Comparison of ENCODE assay signal across 29 cellular contexts in the genomic region with DNA sequence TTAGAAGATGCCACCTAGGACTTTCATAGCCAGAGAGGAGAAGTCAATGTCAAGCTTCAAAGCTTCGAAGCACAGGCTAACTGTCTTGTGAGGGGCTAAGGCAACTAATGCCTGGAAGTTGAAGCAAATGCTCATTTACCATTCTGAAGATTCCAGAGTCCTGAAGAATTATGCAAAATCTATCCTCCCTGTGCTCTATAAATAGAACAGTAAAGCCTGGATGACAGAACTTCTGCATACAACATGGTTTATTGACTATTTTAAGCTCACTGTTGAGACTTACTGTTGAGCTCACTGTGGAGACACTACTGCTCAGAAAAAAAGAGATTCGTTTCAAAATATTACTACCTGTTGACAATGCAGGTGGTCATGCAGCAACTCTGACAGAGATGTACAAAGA. TPM values are rescaled to one million over a fixed set of nuclear protein-coding genes. Genes with fewer than 3 reads are reported as not detected.
A peak's percentile ranks its signal among the peaks of the same experiment; 100 is the strongest.
DNase-seq lines count a peak whose midpoint lies in the region; ATAC-seq and TF ChIP-seq lines count a peak whose summit lies in the region.
"Had no signal": no experiment of that assay in that cellular context is flagged by ENCODE, and none has a peak within 500 bp of the region (broad histone marks: within the 10 kb centered on the region; RNA-seq: fewer than 3 reads in every experiment).

No MANE protein-coding gene starts in this region.

- H3F3A ChIP-seq in PC-9 (ENCODE audit: insufficient read depth, low read depth) (peaks cover 28% of the 10 kb centered on the region), smooth muscle cell (ENCODE audit: low read depth) (peaks cover 19% of the 10 kb centered on the region)

- peaks cover 66% of the 10 kb centered on the region for H3K4me1 ChIP-seq in Caco-2
- peaks cover 22% of the 10 kb centered on the region for H3K4me1 ChIP-seq in PC-9 (replicated peaks; ENCODE audit: insufficient read depth)
- peaks cover 27% of the 10 kb centered on the region for H3K4me1 ChIP-seq in smooth muscle cell (ENCODE audit: low read depth)

- POLR2A ChIA-PET in Caco-2 (lab: Charles Lee) (no interaction called here), PC-9 (lab: Charles Lee; ENCODE audit: unreplicated experiment) (no interaction called here)

- BruUV-seq in Caco-2 (replicated peaks; lab: Mats Ljungman, UMichigan) (no TSS peak), PC-9 (replicated peaks; lab: Mats Ljungman, UMichigan) (no TSS peak)

- H3K36me3 ChIP-seq in Caco-2 (ENCODE audit: control insufficient read depth, insufficient read depth, low read length) (peaks cover 10% of the 10 kb centered on the region), PC-9 (ENCODE audit: low read depth) (peaks cover 49% of the 10 kb centered on the region), smooth muscle cell (ENCODE audit: low read depth) (no peaks in the 10 kb centered on the region)

- H4K20me1 ChIP-seq in PC-9 (ENCODE audit: insufficient read depth) (peaks cover 74% of the 10 kb centered on the region), smooth muscle cell (ENCODE audit: low read depth) (peaks cover 23% of the 10 kb centered on the region)

- peaks cover 50% of the 10 kb centered on the region for H3K4me1 Mint-ChIP-seq in Caco-2 (ENCODE audit: low read depth, unreplicated experiment)
- H3K4me1 Mint-ChIP-seq in stimulated activated naive CD8-positive, alpha-beta T cell treated with anti-CD3 and anti-CD28 coated beads, Interleukin-15, amount 100 ng/mL, for 72 hours = no peaks in the 10 kb centered on the region
- H3K4me1 Mint-ChIP-seq: activated CD8-positive, alpha-beta memory T cell treated with anti-CD3 and anti-CD28 coated beads, Interleukin-2, amount 10 ng/mL, durations not matched to agents 7 days and 5 days; activated naive CD8-positive, alpha-beta T cell treated with anti-CD3 and anti-CD28 coated beads, Interleukin-2, amount 10 ng/mL, durations not matched to agents 7 days and 5 days had no signal

- no peak overlapping the region for H3K4me3 ChIP-seq in Caco-2 (ENCODE audit: low read depth, low read length)
- no peak overlapping the region for H3K4me3 ChIP-seq in PC-9
- H3K4me3 ChIP-seq in smooth muscle cell = no peak overlapping the region
- no peak overlapping the region for H3K4me3 ChIP-seq in coronary artery
- H3K4me3 ChIP-seq: K562 had no signal

- peak overlapping the region; percentile 53 for H3K27ac Mint-ChIP-seq in Caco-2 (ENCODE audit: unreplicated experiment)
- no peak overlapping the region for H3K27ac Mint-ChIP-seq in stimulated activated naive CD8-positive, alpha-beta T cell treated with anti-CD3 and anti-CD28 coated beads, Interleukin-15, amount 100 ng/mL, for 72 hours
- H3K27ac Mint-ChIP-seq: activated CD8-positive, alpha-beta memory T cell treated with anti-CD3 and anti-CD28 coated beads, Interleukin-2, amount 10 ng/mL, durations not matched to agents 7 days and 5 days; activated naive CD8-positive, alpha-beta T cell treated with anti-CD3 and anti-CD28 coated beads, Interleukin-2, amount 10 ng/mL, durations not matched to agents 7 days and 5 days; natural killer cell treated with Interleukin-12 subunit alpha and Interleukin-12 subunit beta and Interleukin-15 and Interleukin-18, amount 100 ng/mL, for 72 hours; stimulated activated naive B cell treated with anti-CD40 and anti-IgM and Interleukin-4, amounts not matched to agents 10 μg/mL and 1 μg/mL and 100 μg/mL, for 72 hours; T-helper 1 cell treated with Interleukin-12 subunit alpha and Interleukin-12 subunit beta and Interleukin-4 antibody, amounts not matched to agents 30 μg/mL and 1 μg/mL, for 36 hours had no signal

- no peaks in the 10 kb centered on the region for H3K9me3 ChIP-seq in Caco-2
- H3K9me3 ChIP-seq in PC-9 (ENCODE audit: insufficient read depth, low read depth) = no peaks in the 10 kb centered on the region
- no peaks in the 10 kb centered on the region for H3K9me3 ChIP-seq in smooth muscle cell (replicated peaks; ENCODE audit: low read depth)
- H3K9me3 ChIP-seq: SK-N-SH had no signal

- H3K9me2 ChIP-seq in PC-9 (ENCODE audit: insufficient read depth) = no peaks in the 10 kb centered on the region
- H3K9me2 ChIP-seq: SK-N-SH had no signal

- no peak for ATAC-seq in stimulated activated naive CD8-positive, alpha-beta T cell treated with anti-CD3 and anti-CD28 coated beads, Interleukin-15, amount 100 ng/mL, for 72 hours
- ATAC-seq in HG03457 (IDR thresholded peaks at IDR 0.05; ENCODE audit: unreplicated experiment) = no peak
- ATAC-seq: activated CD8-positive, alpha-beta memory T cell treated with anti-CD3 and anti-CD28 coated beads, Interleukin-2, amount 10 ng/mL, durations not matched to agents 7 days and 5 days; activated T-cell treated with anti-CD3 and anti-CD28 coated beads, Interleukin-2, amount 50 U/mL, for 4 hours; K562; natural killer cell treated with Interleukin-12 subunit alpha and Interleukin-12 subunit beta and Interleukin-15 and Interleukin-18, amount 100 ng/mL, for 72 hours had no signal

- no peaks in the 10 kb centered on the region for H3K27me3 Mint-ChIP-seq in Caco-2 (ENCODE audit: insufficient read depth, unreplicated experiment)
- no peaks in the 10 kb centered on the region for H3K27me3 Mint-ChIP-seq in stimulated activated naive CD8-positive, alpha-beta T cell treated with anti-CD3 and anti-CD28 coated beads, Interleukin-15, amount 100 ng/mL, for 72 hours
- H3K27me3 Mint-ChIP-seq: activated CD8-positive, alpha-beta memory T cell treated with anti-CD3 and anti-CD28 coated beads, Interleukin-2, amount 10 ng/mL, durations not matched to agents 7 days and 5 days; B cell; natural killer cell treated with Interleukin-12 subunit alpha and Interleukin-12 subunit beta and Interleukin-15 and Interleukin-18, amount 100 ng/mL, for 72 hours; stimulated activated naive B cell treated with anti-CD40 and anti-IgM and Interleukin-4, amounts not matched to agents 10 μg/mL and 1 μg/mL and 100 μg/mL, for 72 hours had no signal

- H2AFZ ChIP-seq in PC-9 (no peak overlapping the region), smooth muscle cell (ENCODE audit: low read depth) (no peak overlapping the region)

- H3K4me2 ChIP-seq in PC-9 (no peak overlapping the region), smooth muscle cell (peak overlapping the region; percentile 21)
- H3K4me2 ChIP-seq: SK-N-SH had no signal

- H3K27me3 ChIP-seq in Caco-2 (replicated peaks; ENCODE audit: control insufficient read depth, insufficient read depth, low read length) (no peaks in the 10 kb centered on the region), PC-9 (ENCODE audit: insufficient read depth, low read depth) (no peaks in the 10 kb centered on the region), smooth muscle cell (ENCODE audit: low read depth) (no peaks in the 10 kb centered on the region)

- H3K9me3 Mint-ChIP-seq in Caco-2 (ENCODE audit: unreplicated experiment) = no peaks in the 10 kb centered on the region
- no peaks in the 10 kb centered on the region for H3K9me3 Mint-ChIP-seq in stimulated activated naive CD8-positive, alpha-beta T cell treated with anti-CD3 and anti-CD28 coated beads, Interleukin-15, amount 100 ng/mL, for 72 hours
- H3K9me3 Mint-ChIP-seq: natural killer cell treated with Interleukin-12 subunit alpha and Interleukin-12 subunit beta and Interleukin-15 and Interleukin-18, amount 100 ng/mL, for 72 hours; stimulated activated naive B cell treated with anti-CD40 and anti-IgM and Interleukin-4, amounts not matched to agents 10 μg/mL and 1 μg/mL and 100 μg/mL, for 72 hours; T-helper 1 cell treated with Interleukin-12 subunit alpha and Interleukin-12 subunit beta and Interleukin-4 antibody, amounts not matched to agents 30 μg/mL and 1 μg/mL, for 36 hours had no signal

- WGBS in smooth muscle cell (ENCODE audit: low lambda C conversion rate) = 77% methylated on average over 2 of the region's 2 CpGs

- peaks cover 98% of the 10 kb centered on the region for H3K36me3 Mint-ChIP-seq in Caco-2 (ENCODE audit: insufficient read depth, unreplicated experiment)
- H3K36me3 Mint-ChIP-seq: activated CD8-positive, alpha-beta memory T cell treated with anti-CD3 and anti-CD28 coated beads, Interleukin-2, amount 10 ng/mL, durations not matched to agents 7 days and 5 days; activated naive CD8-positive, alpha-beta T cell treated with anti-CD3 and anti-CD28 coated beads, Interleukin-2, amount 10 ng/mL, durations not matched to agents 7 days and 5 days; natural killer cell treated with Interleukin-12 subunit alpha and Interleukin-12 subunit beta and Interleukin-15 and Interleukin-18, amount 100 ng/mL, for 72 hours; stimulated activated naive B cell treated with anti-CD40 and anti-IgM and Interleukin-4, amounts not matched to agents 10 μg/mL and 1 μg/mL and 100 μg/mL, for 72 hours had no signal

- peak overlapping the region; percentile 16; the same call in 1 of the 2 replicates for H3K27ac ChIP-seq in PC-9
- peak overlapping the region; percentile 66 for H3K27ac ChIP-seq in smooth muscle cell (ENCODE audit: low read depth)
- no peak overlapping the region for H3K27ac ChIP-seq in coronary artery

- H3K9ac ChIP-seq in smooth muscle cell (ENCODE audit: low read depth) = no peak overlapping the region
- H3K9ac ChIP-seq: SK-N-SH had no signal

- intact Hi-C loops in Caco-2 (cut with micrococcal nuclease; ENCODE audit: unreplicated experiment) = no loop called here
- intact Hi-C loops in PC-9 (cut with micrococcal nuclease; ENCODE audit: unreplicated experiment) = no loop called here

- H3K4me3 Mint-ChIP-seq in Caco-2 (ENCODE audit: unreplicated experiment) = no peak overlapping the region
- H3K4me3 Mint-ChIP-seq in stimulated activated naive CD8-positive, alpha-beta T cell treated with anti-CD3 and anti-CD28 coated beads, Interleukin-15, amount 100 ng/mL, for 72 hours = no peak overlapping the region
- H3K4me3 Mint-ChIP-seq: activated CD8-positive, alpha-beta memory T cell treated with anti-CD3 and anti-CD28 coated beads, Interleukin-2, amount 10 ng/mL, durations not matched to agents 7 days and 5 days; activated naive CD8-positive, alpha-beta T cell treated with anti-CD3 and anti-CD28 coated beads, Interleukin-2, amount 10 ng/mL, durations not matched to agents 7 days and 5 days; activated T-cell treated with anti-CD3 and anti-CD28 coated beads, Interleukin-2, amount 50 U/mL, for 4 hours; natural killer cell treated with Interleukin-12 subunit alpha and Interleukin-12 subunit beta and Interleukin-15 and Interleukin-18, amount 100 ng/mL, for 72 hours; stimulated activated naive B cell treated with anti-CD40 and anti-IgM and Interleukin-4, amounts not matched to agents 10 μg/mL and 1 μg/mL and 100 μg/mL, for 72 hours; T-helper 1 cell treated with Interleukin-12 subunit alpha and Interleukin-12 subunit beta and Interleukin-4 antibody, amounts not matched to agents 30 μg/mL and 1 μg/mL, for 36 hours had no signal

- peaks cover 98% of the 10 kb centered on the region for H3K79me2 ChIP-seq in PC-9 (ENCODE audit: low read depth)
- peaks cover 66% of the 10 kb centered on the region for H3K79me2 ChIP-seq in smooth muscle cell (ENCODE audit: low read depth)

- CTCF ChIA-PET in Caco-2 (lab: Charles Lee) = no interaction called here
- CTCF ChIA-PET in PC-9 (lab: Charles Lee) = no interaction called here

- no peak for TF ChIP-seq CTCF in Caco-2 (IDR thresholded peaks at IDR 0.05; ENCODE audit: insufficient read depth in 1 of 2, low read depth in 1 of 2, low read length in 1 of 2, severe bottlenecking in 1 of 2, unreplicated experiment in 1 of 2)
- TF ChIP-seq CTCF in PC-9 (conservative IDR thresholded peaks at IDR 0.05) = no peak
- TF ChIP-seq CTCF in smooth muscle cell (IDR thresholded peaks at IDR 0.05; ENCODE audit: borderline replicate concordance, insufficient read depth, poor library complexity, severe bottlenecking) = no peak
- TF ChIP-seq CTCF in coronary artery (IDR thresholded peaks at IDR 0.05) = no peak

- no peak for DNase-seq in Caco-2
- no peak for DNase-seq in PC-9
- DNase-seq in hepatic stellate cell (ENCODE audit: low spot score) = peak; percentile 47
- no peak for DNase-seq in smooth muscle cell (lab: John Stamatoyannopoulos, UW; ENCODE audit: unreplicated experiment)
- DNase-seq in coronary artery (ENCODE audit: low spot score) = no peak
- DNase-seq in stimulated activated CD4-positive, alpha-beta T cell treated with anti-CD3 and anti-CD28 coated beads, Interleukin-4, amount 100 ng/mL, for 24 hours = no peak
- DNase-seq in stimulated activated naive CD8-positive, alpha-beta T cell treated with anti-CD3 and anti-CD28 coated beads, Interleukin-15, amount 100 ng/mL, for 72 hours = no peak
- DNase-seq: activated CD4-positive, alpha-beta T cell treated with anti-CD3 and anti-CD28 coated beads, Interleukin-2, amount 50 U/mL, for 1 hour; activated CD4-positive, CD25-positive, alpha-beta regulatory T cell; activated CD8-positive, alpha-beta memory T cell treated with anti-CD3 and anti-CD28 coated beads, Interleukin-2, amount 10 ng/mL, durations not matched to agents 7 days and 5 days; activated gamma-delta T cell; activated naive CD8-positive, alpha-beta T cell treated with anti-CD3 and anti-CD28 coated beads, Interleukin-2, amount 10 ng/mL, durations not matched to agents 7 days and 5 days; activated T-cell treated with anti-CD3 and anti-CD28 coated beads, Interleukin-2, amount 50 U/mL, for 4 hours; DMS153; erythroblast; head of caudate nucleus; left ventricle myocardium superior; NCI-H1092; NCI-H1694 treated with DMSO at 0.1 percent for 48 hours; NCI-H446 treated with DMSO at 0.1 percent for 48 hours; NCI-H774; SK-N-SH; stimulated activated naive B cell treated with anti-CD40 and anti-IgM and Interleukin-4, amounts not matched to agents 10 μg/mL and 1 μg/mL and 100 μg/mL, for 72 hours had no signal

RNA-seq across cellular contexts. Expression of gene TNS3, which starts 28.6 kb away (rescaled TPM):
- total RNA-seq in Caco-2 (2022) (252 and 263 TPM in 2 replicates), PC-9 (2021) (111 and 143 TPM in 2 replicates), smooth muscle cell (46.6 and 50.5 TPM in 2 replicates)
- 27.5 and 32.6 TPM in 2 replicates for polyA plus RNA-seq in smooth muscle cell
- total RNA-seq: A673 had no signal
- polyA plus RNA-seq: K562 had no signal

Comparison
In these comparisons a context has a peak if more than half of its experiments do, and no peak if none do; other contexts are left out.
1. H3K27ac ChIP-seq: peak in PC-9 (single experiment) and smooth muscle cell (single experiment); none in coronary artery (0 of 2).